ENCODE assay signal across 8 cellular contexts in the genomic region with DNA sequence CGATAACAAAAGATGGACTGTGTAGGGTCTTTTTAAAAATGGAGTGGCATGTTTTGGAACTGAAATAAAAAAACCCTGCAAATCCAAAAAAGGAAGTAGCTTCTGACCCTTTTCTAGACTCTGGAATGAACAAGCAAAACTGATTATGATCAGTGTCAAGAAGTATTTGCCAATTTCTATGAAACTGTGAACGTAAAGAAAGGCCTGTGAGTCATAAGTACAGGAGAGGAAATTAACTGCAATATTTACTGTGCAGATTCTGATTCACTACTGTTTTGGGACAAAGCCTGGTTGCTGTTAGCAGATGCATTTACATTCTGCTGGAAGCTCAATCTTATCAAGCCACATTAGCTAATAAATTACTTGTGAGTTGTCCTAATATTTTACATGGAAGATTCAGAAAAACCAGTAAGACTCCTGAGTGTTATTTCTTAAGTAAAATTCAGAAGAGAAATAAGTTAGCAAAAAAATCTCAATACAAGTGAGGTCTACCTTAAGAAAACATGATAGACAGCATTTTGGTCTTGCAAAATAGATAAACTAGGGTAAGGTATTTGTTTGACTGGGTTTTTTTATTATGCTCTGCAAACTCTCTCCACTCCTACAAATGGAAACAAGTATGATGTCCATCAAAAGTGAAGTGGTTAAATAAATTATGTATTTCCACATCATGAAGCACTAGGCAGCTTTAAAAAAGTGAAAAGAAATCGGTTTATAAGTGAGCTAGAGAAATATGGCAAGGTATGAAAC.
DNase-seq lines count a peak whose midpoint lies in the region; ATAC-seq, FAIRE-seq and TF ChIP-seq lines count a peak whose summit lies in the region.

No MANE protein-coding gene starts in this region.

- H3K36me3 ChIP-seq in GM12878 (ENCODE audit: control insufficient read depth in 2 of 2, insufficient read depth in 2 of 2, low read length in 1 of 2): no peaks in the 10 kb centered on the region
- H3K36me3 ChIP-seq in H7 (replicated peaks; ENCODE audit: control insufficient read depth, insufficient read depth, low read length): no peaks in the 10 kb centered on the region
- no peaks in the 10 kb centered on the region for H3K36me3 ChIP-seq in adrenal gland (replicated peaks in 1 of 2)

- peak; percentile 56 for FAIRE-seq in GM12878 (lab: Jason Lieb, UNC)

- peak; percentile 24 to 27; a peak in 1 of 4 replicates for TF ChIP-seq EP300 in GM12878 (IDR thresholded peaks at IDR 0.05; ENCODE audit: borderline replicate concordance in 1 of 2, control insufficient read depth in 1 of 2, low read depth in 2 of 2, low read length in 2 of 2)

- no peaks in the 10 kb centered on the region for H4K20me1 ChIP-seq in GM12878 (ENCODE audit: control insufficient read depth, insufficient read depth)

- BruUV-seq in GM12878 (replicated peaks; lab: Mats Ljungman, UMichigan): no TSS peak

- no peak overlapping the region for H2AFZ ChIP-seq in GM12878 (ENCODE audit: control insufficient read depth, low read depth, low read length)

- TF ChIP-seq RAD21 in GM12878 (IDR thresholded peaks at IDR 0.05; ENCODE audit: insufficient read depth, low read depth, low read length): no peak

- TF ChIP-seq POLR2A in GM12878 (IDR thresholded peaks at IDR 0.05; ENCODE audit: low read depth, low read length) (no peak), adrenal gland (IDR thresholded peaks at IDR 0.05) (no peak)

- H3K4me1 ChIP-seq in GM12878 (ENCODE audit: control insufficient read depth, insufficient read depth, low read length) (no peaks in the 10 kb centered on the region), adrenal gland (replicated peaks in 1 of 2) (peaks cover 0 to 5% of the 10 kb centered on the region in 2 donors)

- TF ChIP-seq CTCF in GM12878 (IDR thresholded peaks at IDR 0.05 in 2 of 3, conservative IDR thresholded peaks at IDR 0.05 in 1 of 3; ENCODE audit: control insufficient read depth in 2 of 3, extremely low read depth in 1 of 3, insufficient read depth in 1 of 3, low read depth in 3 of 3, low read length in 3 of 3) (no peak), adrenal gland (IDR thresholded peaks at IDR 0.05) (no peak)

- no peak overlapping the region for H3K27ac ChIP-seq in GM12878 (ENCODE audit: control insufficient read depth, insufficient read depth)
- no peak overlapping the region for H3K27ac ChIP-seq in adrenal gland

- H3K9me3 ChIP-seq in GM12878 (replicated peaks; ENCODE audit: control insufficient read depth, insufficient read depth, low read length) (no peaks in the 10 kb centered on the region), adrenal gland (replicated peaks in 1 of 3) (no peaks in the 10 kb centered on the region)

- RAD21 ChIA-PET in GM12878 (lab: Charles Lee; ENCODE audit: unreplicated experiment): interaction anchor here (0.9 to 1.7 kb wide), 5 partner anchors 9 to 94 kb away, joined by 3 to 7 read pairs (median 4); no protein-coding TSS in a partner anchor

- peak; percentile 80 for ATAC-seq in GM21381 (IDR thresholded peaks at IDR 0.05; ENCODE audit: unreplicated experiment)
- ATAC-seq in GM12878: peak; percentile 92
- ATAC-seq in GM19328 (IDR thresholded peaks at IDR 0.05; ENCODE audit: unreplicated experiment): no peak

- H3K27me3 ChIP-seq in GM12878 (replicated peaks in 1 of 2; ENCODE audit: control insufficient read depth in 2 of 2, insufficient read depth in 2 of 2, low read length in 1 of 2) (no peaks in the 10 kb centered on the region), H7 (ENCODE audit: control insufficient read depth, insufficient read depth, low read length) (no peaks in the 10 kb centered on the region), adrenal gland (no peaks in the 10 kb centered on the region)

- in situ Hi-C loops in GM12878 (cut with MboI): no loop called here

- no peak overlapping the region for H3K4me2 ChIP-seq in GM12878 (ENCODE audit: control insufficient read depth, insufficient read depth)

- SMC1A ChIA-PET in GM12878 (lab: Charles Lee; ENCODE audit: uncharacterized antibody, unreplicated experiment): interaction anchor here (0.6 to 3.1 kb wide), 17 partner anchors 8 to 114 kb away, joined by 3 to 23 read pairs (median 4); no protein-coding TSS in a partner anchor

- CTCF ChIA-PET in GM12878 (lab: Yijun Ruan, JAX): interaction anchor here (0.6 to 1.8 kb wide), 8 partner anchors 10 to 138 kb away, joined by 3 to 7 read pairs (median 4); no protein-coding TSS in a partner anchor

- no peak overlapping the region for H3K4me3 ChIP-seq in GM12878
- H3K4me3 ChIP-seq in H7 (ENCODE audit: insufficient read depth, low read depth, low read length): no peak overlapping the region
- no peak overlapping the region for H3K4me3 ChIP-seq in adrenal gland

- intact Hi-C loops in GM12878 (cut with micrococcal nuclease; ENCODE audit: unreplicated experiment): no loop called here
- intact Hi-C loops in adrenal gland (cut with DNase I): no loop called here

- peak; percentile 78 to 83 for DNase-seq in AML-193 (lab: John Stamatoyannopoulos, UW)
- peak; percentile 45 for DNase-seq in KG1 (lab: John Stamatoyannopoulos, UW)
- no peak for DNase-seq in GM12878 (ENCODE audit: low read depth, low spot score)
- DNase-seq in pulmonary artery endothelial cell (ENCODE audit: low read depth, low spot score): peak; percentile 84
- DNase-seq in H7: no peak
- DNase-seq in adrenal gland: no peak

- WGBS in GM12878 (ENCODE audit: insufficient coverage, insufficient replicate concordance, low lambda C conversion rate, missing lambda C conversion rate): 2% methylated on average over 3 of the region's 3 CpGs
- 56 to 64% (median 60%) methylated on average over 3 of the region's 3 CpGs for WGBS in adrenal gland, 4 donors

- POLR2A ChIA-PET in GM12878 (lab: Charles Lee): interaction anchor here (0.7 to 1.6 kb wide), 5 partner anchors 11 to 279 kb away, joined by 3 to 13 read pairs (median 3); no protein-coding TSS in a partner anchor

- H3K9ac ChIP-seq in GM12878 (ENCODE audit: control insufficient read depth, insufficient read depth, low read length): no peak overlapping the region

- no peaks in the 10 kb centered on the region for H3K79me2 ChIP-seq in GM12878 (ENCODE audit: control insufficient read depth, insufficient read depth, low read length)

TF ChIP-seq in GM12878, 131 proteins besides CTCF, POLR2A, EP300 and RAD21 (continues in another document):
- TF ChIP-seq DPF2 (IDR thresholded peaks at IDR 0.05) (peak; percentile 31; the same call in 1 of the 2 replicates), BCL11A (IDR thresholded peaks at IDR 0.05; ENCODE audit: low read depth, low read length) (peak; percentile 13; the same call in 1 of the 2 replicates), ATF7 (IDR thresholded peaks at IDR 0.05; ENCODE audit: low read depth) (peak; percentile 41; the same call in 1 of the 2 replicates), CBFB (IDR thresholded peaks at IDR 0.05; ENCODE audit: low read depth) (no peak), JUNB (IDR thresholded peaks at IDR 0.05) (peak; percentile 78), JUND (IDR thresholded peaks at IDR 0.05; ENCODE audit: low read depth, low read length) (no peak), ETV6 (conservative IDR thresholded peaks at IDR 0.05 in 1 of 2, IDR thresholded peaks at IDR 0.05 in 1 of 2; ENCODE audit: borderline replicate concordance in 1 of 2, low read depth in 1 of 2) (peak in 1 of 2 experiments; percentile 15; a peak in 1 of 4 replicates), IKZF2 (IDR thresholded peaks at IDR 0.05) (peak; percentile 36 to 53; a peak in 2 of 4 replicates), EED (IDR thresholded peaks at IDR 0.05; ENCODE audit: low read depth) (no peak), MTA3 (IDR thresholded peaks at IDR 0.05; ENCODE audit: borderline replicate concordance, low read length) (no peak), RCOR1 (conservative IDR thresholded peaks at IDR 0.05; ENCODE audit: low read depth, low read length) (no peak), MTA2 (IDR thresholded peaks at IDR 0.05; ENCODE audit: low read depth) (peak; percentile 54; the same call in 1 of the 2 replicates), WRNIP1 (IDR thresholded peaks at IDR 0.05; ENCODE audit: borderline replicate concordance, low read depth, low read length) (no peak)
- TF ChIP-seq, protein P1, sequence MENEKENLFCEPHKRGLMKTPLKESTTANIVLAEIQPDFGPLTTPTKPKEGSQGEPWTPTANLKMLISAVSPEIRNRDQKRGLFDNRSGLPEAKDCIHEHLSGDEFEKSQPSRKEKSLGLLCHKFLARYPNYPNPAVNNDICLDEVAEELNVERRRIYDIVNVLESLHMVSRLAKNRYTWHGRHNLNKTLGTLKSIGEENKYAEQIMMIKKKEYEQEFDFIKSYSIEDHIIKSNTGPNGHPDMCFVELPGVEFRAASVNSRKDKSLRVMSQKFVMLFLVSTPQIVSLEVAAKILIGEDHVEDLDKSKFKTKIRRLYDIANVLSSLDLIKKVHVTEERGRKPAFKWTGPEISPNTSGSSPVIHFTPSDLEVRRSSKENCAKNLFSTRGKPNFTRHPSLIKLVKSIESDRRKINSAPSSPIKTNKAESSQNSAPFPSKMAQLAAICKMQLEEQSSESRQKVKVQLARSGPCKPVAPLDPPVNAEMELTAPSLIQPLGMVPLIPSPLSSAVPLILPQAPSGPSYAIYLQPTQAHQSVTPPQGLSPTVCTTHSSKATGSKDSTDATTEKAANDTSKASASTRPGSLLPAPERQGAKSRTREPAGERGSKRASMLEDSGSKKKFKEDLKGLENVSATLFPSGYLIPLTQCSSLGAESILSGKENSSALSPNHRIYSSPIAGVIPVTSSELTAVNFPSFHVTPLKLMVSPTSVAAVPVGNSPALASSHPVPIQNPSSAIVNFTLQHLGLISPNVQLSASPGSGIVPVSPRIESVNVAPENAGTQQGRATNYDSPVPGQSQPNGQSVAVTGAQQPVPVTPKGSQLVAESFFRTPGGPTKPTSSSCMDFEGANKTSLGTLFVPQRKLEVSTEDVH (IDR thresholded peaks at IDR 0.05; ENCODE audit: low read depth, partially characterized antibody): no peak
- TF ChIP-seq, protein P2, sequence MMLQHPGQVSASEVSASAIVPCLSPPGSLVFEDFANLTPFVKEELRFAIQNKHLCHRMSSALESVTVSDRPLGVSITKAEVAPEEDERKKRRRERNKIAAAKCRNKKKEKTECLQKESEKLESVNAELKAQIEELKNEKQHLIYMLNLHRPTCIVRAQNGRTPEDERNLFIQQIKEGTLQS (IDR thresholded peaks at IDR 0.05; ENCODE audit: borderline replicate concordance, extremely low read depth, low read depth, low read length): no peak
- TF ChIP-seq, protein P3, sequence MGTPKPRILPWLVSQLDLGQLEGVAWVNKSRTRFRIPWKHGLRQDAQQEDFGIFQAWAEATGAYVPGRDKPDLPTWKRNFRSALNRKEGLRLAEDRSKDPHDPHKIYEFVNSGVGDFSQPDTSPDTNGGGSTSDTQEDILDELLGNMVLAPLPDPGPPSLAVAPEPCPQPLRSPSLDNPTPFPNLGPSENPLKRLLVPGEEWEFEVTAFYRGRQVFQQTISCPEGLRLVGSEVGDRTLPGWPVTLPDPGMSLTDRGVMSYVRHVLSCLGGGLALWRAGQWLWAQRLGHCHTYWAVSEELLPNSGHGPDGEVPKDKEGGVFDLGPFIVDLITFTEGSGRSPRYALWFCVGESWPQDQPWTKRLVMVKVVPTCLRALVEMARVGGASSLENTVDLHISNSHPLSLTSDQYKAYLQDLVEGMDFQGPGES (IDR thresholded peaks at IDR 0.05): no peak

Comparison
In these comparisons a context has a peak if more than half of its experiments do, and no peak if none do; other contexts are left out.
1. DNase-seq: peak in AML-193 (2 of 2), KG1 (single experiment) and pulmonary artery endothelial cell (single experiment); none in GM12878 (single experiment), H7 (single experiment) and adrenal gland (0 of 7).